ENCODE assay signal across 1 cellular context in the genomic region with DNA sequence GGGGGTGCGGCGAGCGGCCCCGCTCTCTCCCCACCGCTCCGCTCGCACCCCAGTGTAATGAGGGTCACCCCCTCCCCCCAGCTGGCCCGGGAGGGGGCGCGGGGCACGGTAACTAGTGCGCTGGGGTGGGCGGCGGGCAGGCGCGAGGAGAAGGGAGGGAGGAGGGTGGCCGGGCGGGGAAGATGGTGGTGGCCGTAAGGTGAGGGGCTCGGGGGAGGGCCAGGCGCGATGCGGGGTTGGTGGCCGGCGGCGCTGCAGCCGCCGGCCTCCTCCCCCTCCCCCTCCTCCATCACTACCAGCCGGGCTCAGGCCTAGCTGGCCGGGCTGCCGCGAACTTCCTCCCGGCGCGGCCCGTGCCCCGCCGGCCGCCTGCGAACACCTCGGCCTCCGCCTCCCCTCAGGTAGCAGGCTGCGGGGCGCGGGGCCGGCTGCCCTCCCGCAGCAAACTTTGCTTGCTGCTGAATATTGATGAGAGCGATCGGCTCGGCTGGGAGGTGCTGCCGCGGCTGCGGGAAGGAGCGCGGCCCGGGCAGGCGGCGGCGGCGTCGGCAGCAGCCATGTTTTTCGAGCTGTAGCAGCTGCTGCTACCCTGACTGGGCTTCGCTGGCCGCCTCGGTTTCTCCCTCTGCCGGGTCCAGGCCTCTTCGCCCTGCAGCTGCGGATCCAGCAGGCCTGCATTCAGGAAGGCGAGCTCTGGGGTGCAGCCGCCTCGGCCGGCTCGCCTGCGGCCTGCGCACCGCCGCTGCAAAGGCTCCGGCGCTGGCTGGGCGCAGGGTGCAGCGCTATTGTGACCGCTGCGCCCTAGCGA.
TF ChIP-seq lines count a peak whose summit lies in the region.

No MANE protein-coding gene starts in this region.

TF ChIP-seq in HEK293, 187 proteins besides CTCF, POLR2A, EP300 and RAD21 (continued from another document and continues in another):
- TF ChIP-seq ZNF560 (tag by site-specific recombination; IDR thresholded peaks at IDR 0.05; ENCODE audit: borderline replicate concordance): no peak
- TF ChIP-seq, protein P1, sequence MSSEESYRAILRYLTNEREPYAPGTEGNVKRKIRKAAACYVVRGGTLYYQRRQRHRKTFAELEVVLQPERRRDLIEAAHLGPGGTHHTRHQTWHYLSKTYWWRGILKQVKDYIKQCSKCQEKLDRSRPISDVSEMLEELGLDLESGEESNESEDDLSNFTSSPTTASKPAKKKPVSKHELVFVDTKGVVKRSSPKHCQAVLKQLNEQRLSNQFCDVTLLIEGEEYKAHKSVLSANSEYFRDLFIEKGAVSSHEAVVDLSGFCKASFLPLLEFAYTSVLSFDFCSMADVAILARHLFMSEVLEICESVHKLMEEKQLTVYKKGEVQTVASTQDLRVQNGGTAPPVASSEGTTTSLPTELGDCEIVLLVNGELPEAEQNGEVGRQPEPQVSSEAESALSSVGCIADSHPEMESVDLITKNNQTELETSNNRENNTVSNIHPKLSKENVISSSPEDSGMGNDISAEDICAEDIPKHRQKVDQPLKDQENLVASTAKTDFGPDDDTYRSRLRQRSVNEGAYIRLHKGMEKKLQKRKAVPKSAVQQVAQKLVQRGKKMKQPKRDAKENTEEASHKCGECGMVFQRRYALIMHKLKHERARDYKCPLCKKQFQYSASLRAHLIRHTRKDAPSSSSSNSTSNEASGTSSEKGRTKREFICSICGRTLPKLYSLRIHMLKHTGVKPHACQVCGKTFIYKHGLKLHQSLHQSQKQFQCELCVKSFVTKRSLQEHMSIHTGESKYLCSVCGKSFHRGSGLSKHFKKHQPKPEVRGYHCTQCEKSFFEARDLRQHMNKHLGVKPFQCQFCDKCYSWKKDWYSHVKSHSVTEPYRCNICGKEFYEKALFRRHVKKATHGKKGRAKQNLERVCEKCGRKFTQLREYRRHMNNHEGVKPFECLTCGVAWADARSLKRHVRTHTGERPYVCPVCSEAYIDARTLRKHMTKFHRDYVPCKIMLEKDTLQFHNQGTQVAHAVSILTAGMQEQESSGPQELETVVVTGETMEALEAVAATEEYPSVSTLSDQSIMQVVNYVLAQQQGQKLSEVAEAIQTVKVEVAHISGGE (tag by site-specific recombination; conservative IDR thresholded peaks at IDR 0.05; ENCODE audit: low read depth): peak; percentile 35; the same call in 1 of the 2 replicates
- TF ChIP-seq, protein P2, sequence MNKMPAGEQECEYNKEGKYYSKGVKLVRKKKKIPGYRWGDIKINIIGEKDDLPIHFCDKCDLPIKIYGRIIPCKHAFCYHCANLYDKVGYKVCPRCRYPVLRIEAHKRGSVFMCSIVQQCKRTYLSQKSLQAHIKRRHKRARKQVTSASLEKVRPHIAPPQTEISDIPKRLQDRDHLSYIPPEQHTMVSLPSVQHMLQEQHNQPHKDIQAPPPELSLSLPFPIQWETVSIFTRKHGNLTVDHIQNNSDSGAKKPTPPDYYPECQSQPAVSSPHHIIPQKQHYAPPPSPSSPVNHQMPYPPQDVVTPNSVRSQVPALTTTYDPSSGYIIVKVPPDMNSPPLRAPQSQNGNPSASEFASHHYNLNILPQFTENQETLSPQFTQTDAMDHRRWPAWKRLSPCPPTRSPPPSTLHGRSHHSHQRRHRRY (tag by site-specific recombination; IDR thresholded peaks at IDR 0.05): no peak
- TF ChIP-seq OSR2 (tag by site-specific recombination; IDR thresholded peaks at IDR 0.05): no peak
- peak; percentile 67 for TF ChIP-seq ZBTB8A (tag by site-specific recombination; IDR thresholded peaks at IDR 0.05)
- no peak for TF ChIP-seq BCL6B (tag by site-specific recombination; IDR thresholded peaks at IDR 0.05)
- TF ChIP-seq ZNF311 (tag by site-specific recombination; IDR thresholded peaks at IDR 0.05; ENCODE audit: borderline replicate concordance): no peak
- TF ChIP-seq GLIS1 (tag by site-specific recombination; IDR thresholded peaks at IDR 0.05): no peak
- TF ChIP-seq ZFHX2 (tag by site-specific recombination; conservative IDR thresholded peaks at IDR 0.05): peak; percentile 61
- TF ChIP-seq REST (tag by site-specific recombination; IDR thresholded peaks at IDR 0.05): no peak
- 0 out of 2 replicates have a peak, but pooled peaks have one; percentile 43 for TF ChIP-seq KLF17 (tag by site-specific recombination; IDR thresholded peaks at IDR 0.05)
- TF ChIP-seq ZEB2 (tag by site-specific recombination; IDR thresholded peaks at IDR 0.05): peak; percentile 27; the same call in 1 of the 2 replicates
- TF ChIP-seq PRDM4 (tag by site-specific recombination; IDR thresholded peaks at IDR 0.05): no peak
- no peak for TF ChIP-seq ZNF707 (tag by site-specific recombination; IDR thresholded peaks at IDR 0.05)
- TF ChIP-seq ZNF26 (tag by site-specific recombination; IDR thresholded peaks at IDR 0.05): no peak
- 0 out of 2 replicates have a peak, but pooled peaks have one; percentile 10 for TF ChIP-seq ZSCAN30 (tag by site-specific recombination; IDR thresholded peaks at IDR 0.05)
- TF ChIP-seq ZBTB10 (tag by site-specific recombination; IDR thresholded peaks at IDR 0.05): peak; percentile 86
- no peak for TF ChIP-seq ELK4 (IDR thresholded peaks at IDR 0.05; ENCODE audit: borderline replicate concordance, low read depth, low read length)
- TF ChIP-seq ZNF10 (tag by site-specific recombination; IDR thresholded peaks at IDR 0.05): no peak; the same call in 1 of the 2 replicates
- no peak for TF ChIP-seq ZNF529 (tag by site-specific recombination; IDR thresholded peaks at IDR 0.05; ENCODE audit: insufficient replicate concordance)
- TF ChIP-seq, protein P3, sequence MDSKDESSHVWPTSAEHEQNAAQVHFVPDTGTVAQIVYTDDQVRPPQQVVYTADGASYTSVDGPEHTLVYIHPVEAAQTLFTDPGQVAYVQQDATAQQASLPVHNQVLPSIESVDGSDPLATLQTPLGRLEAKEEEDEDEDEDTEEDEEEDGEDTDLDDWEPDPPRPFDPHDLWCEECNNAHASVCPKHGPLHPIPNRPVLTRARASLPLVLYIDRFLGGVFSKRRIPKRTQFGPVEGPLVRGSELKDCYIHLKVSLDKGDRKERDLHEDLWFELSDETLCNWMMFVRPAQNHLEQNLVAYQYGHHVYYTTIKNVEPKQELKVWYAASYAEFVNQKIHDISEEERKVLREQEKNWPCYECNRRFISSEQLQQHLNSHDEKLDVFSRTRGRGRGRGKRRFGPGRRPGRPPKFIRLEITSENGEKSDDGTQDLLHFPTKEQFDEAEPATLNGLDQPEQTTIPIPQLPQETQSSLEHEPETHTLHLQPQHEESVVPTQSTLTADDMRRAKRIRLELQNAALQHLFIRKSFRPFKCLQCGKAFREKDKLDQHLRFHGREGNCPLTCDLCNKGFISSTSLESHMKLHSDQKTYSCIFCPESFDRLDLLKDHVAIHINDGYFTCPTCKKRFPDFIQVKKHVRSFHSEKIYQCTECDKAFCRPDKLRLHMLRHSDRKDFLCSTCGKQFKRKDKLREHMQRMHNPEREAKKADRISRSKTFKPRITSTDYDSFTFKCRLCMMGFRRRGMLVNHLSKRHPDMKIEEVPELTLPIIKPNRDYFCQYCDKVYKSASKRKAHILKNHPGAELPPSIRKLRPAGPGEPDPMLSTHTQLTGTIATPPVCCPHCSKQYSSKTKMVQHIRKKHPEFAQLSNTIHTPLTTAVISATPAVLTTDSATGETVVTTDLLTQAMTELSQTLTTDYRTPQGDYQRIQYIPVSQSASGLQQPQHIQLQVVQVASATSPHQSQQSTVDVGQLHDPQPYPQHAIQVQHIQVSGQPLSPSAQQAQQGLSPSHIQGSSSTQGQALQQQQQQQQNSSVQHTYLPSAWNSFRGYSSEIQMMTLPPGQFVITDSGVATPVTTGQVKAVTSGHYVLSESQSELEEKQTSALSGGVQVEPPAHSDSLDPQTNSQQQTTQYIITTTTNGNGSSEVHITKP (tag by site-specific recombination; IDR thresholded peaks at IDR 0.05): 0 out of 2 replicates have a peak, but pooled peaks have one; percentile 16
- TF ChIP-seq GLI4 (tag by site-specific recombination; IDR thresholded peaks at IDR 0.05): no peak
- TF ChIP-seq ZNF768 (tag by site-specific recombination; IDR thresholded peaks at IDR 0.05): no peak
